In genomic region chr18:78292602-78293001, GRCh38 we compare ENCODE assay signal across 31 cellular contexts.
"Had no signal": no experiment of that assay in that cellular context is flagged by ENCODE, and none has a peak within 500 bp of the region (broad histone marks: within the 10 kb centered on the region; RNA-seq: fewer than 3 reads in every experiment).

No MANE protein-coding gene starts in this region.

- H3K9me3 Mint-ChIP-seq: activated CD4-positive, alpha-beta memory T cell treated with anti-CD3 and anti-CD28 coated beads, Interleukin-2, amount 10 ng/mL, durations not matched to agents 7 days and 5 days; activated naive CD8-positive, alpha-beta T cell treated with anti-CD3 and anti-CD28 coated beads, Interleukin-2, amount 10 ng/mL, durations not matched to agents 7 days and 5 days; mesothelial cell of epicardium; T-helper 1 cell treated with Interleukin-12 subunit alpha and Interleukin-12 subunit beta and Interleukin-4 antibody, amounts not matched to agents 30 μg/mL and 1 μg/mL, for 36 hours had no signal

- H3K27ac Mint-ChIP-seq: activated CD4-positive, alpha-beta memory T cell treated with anti-CD3 and anti-CD28 coated beads, Interleukin-2, amount 10 ng/mL, durations not matched to agents 7 days and 5 days; activated naive CD4-positive, alpha-beta T cell treated with anti-CD3 and anti-CD28 coated beads, Interleukin-2, amount 10 ng/mL, durations not matched to agents 7 days and 5 days; activated naive CD8-positive, alpha-beta T cell treated with anti-CD3 and anti-CD28 coated beads, Interleukin-2, amount 10 ng/mL, durations not matched to agents 7 days and 5 days; activated T-cell treated with anti-CD3 and anti-CD28 coated beads, Interleukin-2, amount 50 U/mL, for 24 hours; mesothelial cell of epicardium; naive B cell; nephron progenitor cell; T-helper 1 cell treated with Interleukin-12 subunit alpha and Interleukin-12 subunit beta and Interleukin-4 antibody, amounts not matched to agents 30 μg/mL and 1 μg/mL, for 36 hours had no signal

- H3K9me3 ChIP-seq: breast epithelium, gastrocnemius medialis, neutrophil, ovary, prostate gland, testis, transverse colon had no signal

- DNase-seq: activated CD4-positive, alpha-beta memory T cell treated with anti-CD3 and anti-CD28 coated beads, Interleukin-2, amount 10 ng/mL, durations not matched to agents 7 days and 5 days; activated CD4-positive, alpha-beta T cell treated with anti-CD3 and anti-CD28 coated beads for 48 hours; activated CD8-positive, alpha-beta memory T cell treated with anti-CD3 and anti-CD28 coated beads, Interleukin-2, amount 50 U/mL, for 48 hours; activated gamma-delta T cell; activated naive CD4-positive, alpha-beta T cell treated with anti-CD3 and anti-CD28 coated beads, Interleukin-2, amount 10 ng/mL, durations not matched to agents 7 days and 5 days; activated naive CD8-positive, alpha-beta T cell treated with anti-CD3 and anti-CD28 coated beads, Interleukin-2, amount 10 ng/mL, durations not matched to agents 7 days and 5 days; activated T-cell treated with anti-CD3 and anti-CD28 coated beads, Interleukin-2, amount 50 U/mL, for 24 hours; effector CD8-positive, alpha-beta T cell; gastrocnemius medialis; naive B cell; nephron progenitor cell; ovary; retina; stimulated activated CD4-positive, alpha-beta T cell treated with anti-CD3 and anti-CD28 coated beads, Interleukin-15, amount 100 ng/mL, for 24 hours; stimulated activated CD4-positive, alpha-beta T cell treated with anti-CD3 and anti-CD28 coated beads, Interleukin-2, amount 100 ng/mL, for 24 hours; stimulated activated naive CD4-positive, alpha-beta T cell treated with Interleukin-2 at 50 U/mL for 16 hours; SW 1271; T-helper 9 cell; testis; transverse colon had no signal

- H3K4me3 Mint-ChIP-seq: activated CD4-positive, alpha-beta memory T cell treated with anti-CD3 and anti-CD28 coated beads, Interleukin-2, amount 10 ng/mL, durations not matched to agents 7 days and 5 days; activated naive CD4-positive, alpha-beta T cell treated with anti-CD3 and anti-CD28 coated beads, Interleukin-2, amount 10 ng/mL, durations not matched to agents 7 days and 5 days; activated naive CD8-positive, alpha-beta T cell treated with anti-CD3 and anti-CD28 coated beads, Interleukin-2, amount 10 ng/mL, durations not matched to agents 7 days and 5 days; activated T-cell treated with anti-CD3 and anti-CD28 coated beads, Interleukin-2, amount 50 U/mL, for 24 hours; central memory CD8-positive, alpha-beta T cell; mesothelial cell of epicardium; naive B cell; T-helper 1 cell treated with Interleukin-12 subunit alpha and Interleukin-12 subunit beta and Interleukin-4 antibody, amounts not matched to agents 30 μg/mL and 1 μg/mL, for 36 hours had no signal

- H3K27me3 ChIP-seq: gastrocnemius medialis, neutrophil, ovary, testis, transverse colon had no signal

- H3K4me1 Mint-ChIP-seq: activated CD4-positive, alpha-beta memory T cell treated with anti-CD3 and anti-CD28 coated beads, Interleukin-2, amount 10 ng/mL, durations not matched to agents 7 days and 5 days; activated naive CD4-positive, alpha-beta T cell treated with anti-CD3 and anti-CD28 coated beads, Interleukin-2, amount 10 ng/mL, durations not matched to agents 7 days and 5 days; activated naive CD8-positive, alpha-beta T cell treated with anti-CD3 and anti-CD28 coated beads, Interleukin-2, amount 10 ng/mL, durations not matched to agents 7 days and 5 days; central memory CD8-positive, alpha-beta T cell; naive B cell had no signal

- FAIRE-seq: colon, endometrium, TTC549 had no signal

- H3K27me3 Mint-ChIP-seq: activated CD4-positive, alpha-beta memory T cell treated with anti-CD3 and anti-CD28 coated beads, Interleukin-2, amount 10 ng/mL, durations not matched to agents 7 days and 5 days; activated naive CD4-positive, alpha-beta T cell treated with anti-CD3 and anti-CD28 coated beads, Interleukin-2, amount 10 ng/mL, durations not matched to agents 7 days and 5 days; activated naive CD8-positive, alpha-beta T cell treated with anti-CD3 and anti-CD28 coated beads, Interleukin-2, amount 10 ng/mL, durations not matched to agents 7 days and 5 days had no signal

- H3K36me3 ChIP-seq: breast epithelium, gastrocnemius medialis, neutrophil, ovary, prostate gland, transverse colon had no signal

- H3K36me3 Mint-ChIP-seq: activated naive CD4-positive, alpha-beta T cell treated with anti-CD3 and anti-CD28 coated beads, Interleukin-2, amount 10 ng/mL, durations not matched to agents 7 days and 5 days; activated naive CD8-positive, alpha-beta T cell treated with anti-CD3 and anti-CD28 coated beads, Interleukin-2, amount 10 ng/mL, durations not matched to agents 7 days and 5 days; mesothelial cell of epicardium; naive B cell had no signal

- H3K4me1 ChIP-seq: breast epithelium, gastrocnemius medialis, prostate gland, testis, transverse colon had no signal

- H3K27ac ChIP-seq: breast epithelium, epithelial cell of prostate, gastrocnemius medialis, neutrophil, ovary, prostate gland, testis, transverse colon had no signal

- H3K4me3 ChIP-seq: gastrocnemius medialis, ovary, prostate gland, testis had no signal

- ATAC-seq: gastrocnemius medialis, left lobe of liver had no signal
